ENCODE assay signal across 36 cellular contexts in the genomic region with DNA sequence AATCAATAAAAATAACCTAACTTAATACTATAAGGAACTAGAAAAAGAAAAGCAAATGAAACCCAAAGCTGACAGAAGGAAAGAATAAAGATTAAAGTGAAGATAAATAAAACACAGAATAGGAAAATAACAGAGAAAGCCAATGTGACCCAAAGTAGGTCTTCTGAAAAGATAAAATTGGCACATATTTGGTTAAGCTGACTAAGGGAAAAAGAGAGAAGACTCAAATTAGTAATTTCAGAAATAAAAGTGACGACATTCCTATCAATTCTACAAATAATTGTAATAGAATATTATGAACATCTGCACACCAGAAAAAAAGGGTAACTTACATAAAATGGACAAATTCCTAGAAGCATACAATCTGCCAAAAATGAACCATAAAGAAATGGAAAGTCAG.
"Had no signal": no experiment of that assay in that cellular context is flagged by ENCODE, and none has a peak within 500 bp of the region (broad histone marks: within the 10 kb centered on the region; RNA-seq: fewer than 3 reads in every experiment).

No MANE protein-coding gene starts in this region.

- H3K4me3 ChIP-seq: adrenal gland, body of pancreas, colonic mucosa, esophagus squamous epithelium, gastroesophageal sphincter had no signal

- H3K4me1 ChIP-seq: colonic mucosa had no signal

- H3K4me3 Mint-ChIP-seq: activated B cell treated with CpG ODN at 0.5 μM for 24 hours; activated CD4-positive, alpha-beta memory T cell treated with anti-CD3 and anti-CD28 coated beads for 36 hours; activated CD4-positive, alpha-beta T cell treated with anti-CD3 and anti-CD28 coated beads for 36 hours; activated CD4-positive, alpha-beta T cell treated with anti-CD3 and anti-CD28 coated beads, Interleukin-2, amount 10 ng/mL, durations not matched to agents 24 days and 14 days; activated CD8-positive, alpha-beta memory T cell treated with anti-CD3 and anti-CD28 coated beads, Interleukin-2, amount 10 ng/mL, durations not matched to agents 7 days and 5 days; activated CD8-positive, alpha-beta T cell treated with anti-CD3 and anti-CD28 coated beads, Interleukin-2, amount 10 ng/mL, durations not matched to agents 7 days and 5 days; activated naive CD4-positive, alpha-beta T cell treated with anti-CD3 and anti-CD28 coated beads for 36 hours; activated naive CD4-positive, alpha-beta T cell treated with anti-CD3 and anti-CD28 coated beads, Interleukin-2, amount 50 U/mL, for 24 hours; activated naive CD8-positive, alpha-beta T cell treated with anti-CD3 and anti-CD28 coated beads for 36 hours; activated naive CD8-positive, alpha-beta T cell treated with anti-CD3 and anti-CD28 coated beads, Interleukin-2, amount 50 U/mL, for 24 hours; activated T-helper 1 cell treated with anti-CD3 and anti-CD28 coated beads, Interleukin-12 subunit alpha, Interleukin-12 subunit beta, Interleukin-2, Interleukin-4 antibody, amounts not matched to agents 30 ng/mL and 10 ng/mL and 1 ng/mL, durations not matched to agents 14 hours and 24 hours and 36 hours; T-helper 17 cell; T-helper 2 cell treated with Interferon-gamma antibody and Interleukin-4, amounts not matched to agents 5 μg/mL and 100 μg/mL, for 36 hours had no signal

- H3K27me3 Mint-ChIP-seq: activated B cell treated with CpG ODN at 0.5 μM for 24 hours; activated CD4-positive, alpha-beta memory T cell treated with anti-CD3 and anti-CD28 coated beads for 36 hours; activated CD4-positive, alpha-beta T cell treated with anti-CD3 and anti-CD28 coated beads for 36 hours; activated CD4-positive, alpha-beta T cell treated with anti-CD3 and anti-CD28 coated beads, Interleukin-2, amount 10 ng/mL, durations not matched to agents 24 days and 14 days; activated CD8-positive, alpha-beta memory T cell treated with anti-CD3 and anti-CD28 coated beads, Interleukin-2, amount 10 ng/mL, durations not matched to agents 7 days and 5 days; activated naive CD4-positive, alpha-beta T cell treated with anti-CD3 and anti-CD28 coated beads, Interleukin-2, amount 50 U/mL, for 24 hours; activated naive CD8-positive, alpha-beta T cell treated with anti-CD3 and anti-CD28 coated beads for 36 hours; activated naive CD8-positive, alpha-beta T cell treated with anti-CD3 and anti-CD28 coated beads, Interleukin-2, amount 50 U/mL, for 24 hours; T-helper 17 cell had no signal

- H3K27ac Mint-ChIP-seq: activated B cell treated with CpG ODN at 0.5 μM for 24 hours; activated CD4-positive, alpha-beta memory T cell treated with anti-CD3 and anti-CD28 coated beads for 36 hours; activated CD4-positive, alpha-beta T cell treated with anti-CD3 and anti-CD28 coated beads for 36 hours; activated CD4-positive, alpha-beta T cell treated with anti-CD3 and anti-CD28 coated beads, Interleukin-2, amount 10 ng/mL, durations not matched to agents 24 days and 14 days; activated CD8-positive, alpha-beta memory T cell treated with anti-CD3 and anti-CD28 coated beads, Interleukin-2, amount 10 ng/mL, durations not matched to agents 7 days and 5 days; activated CD8-positive, alpha-beta T cell treated with anti-CD3 and anti-CD28 coated beads, Interleukin-2, amount 10 ng/mL, durations not matched to agents 7 days and 5 days; activated naive CD4-positive, alpha-beta T cell treated with anti-CD3 and anti-CD28 coated beads for 36 hours; activated naive CD8-positive, alpha-beta T cell treated with anti-CD3 and anti-CD28 coated beads for 36 hours; activated naive CD8-positive, alpha-beta T cell treated with anti-CD3 and anti-CD28 coated beads, Interleukin-2, amount 50 U/mL, for 24 hours; activated T-helper 1 cell treated with anti-CD3 and anti-CD28 coated beads, Interleukin-12 subunit alpha, Interleukin-12 subunit beta, Interleukin-2, Interleukin-4 antibody, amounts not matched to agents 30 ng/mL and 10 ng/mL and 1 ng/mL, durations not matched to agents 14 hours and 24 hours and 36 hours; activated T-helper 2 cell treated with anti-CD3 and anti-CD28 coated beads, Interferon-gamma antibody, Interleukin-2, Interleukin-4, amounts not matched to agents 10 μg/mL and 5 μg/mL and 100 μg/mL, durations not matched to agents 14 hours and 24 hours and 36 hours; T-helper 17 cell; T-helper 2 cell treated with Interferon-gamma antibody and Interleukin-4, amounts not matched to agents 5 μg/mL and 100 μg/mL, for 36 hours had no signal

- ATAC-seq: activated CD4-positive, alpha-beta T cell treated with anti-CD3 and anti-CD28 coated beads for 36 hours; activated CD4-positive, CD25-positive, alpha-beta regulatory T cell treated with anti-CD3 and anti-CD28 coated beads, Interleukin-2, amount 50 U/mL, for 24 hours; activated CD8-positive, alpha-beta memory T cell treated with anti-CD3 and anti-CD28 coated beads, Interleukin-2, amount 10 ng/mL, durations not matched to agents 7 days and 5 days; activated CD8-positive, alpha-beta T cell treated with anti-CD3 and anti-CD28 coated beads, Interleukin-2, amount 10 ng/mL, durations not matched to agents 7 days and 5 days; activated naive CD8-positive, alpha-beta T cell treated with anti-CD3 and anti-CD28 coated beads, Interleukin-2, amount 50 U/mL, for 24 hours; body of pancreas; gastroesophageal sphincter; T-helper 17 cell had no signal

- DNase-seq: activated B cell treated with CpG ODN at 0.5 μM for 24 hours; activated CD4-positive, alpha-beta memory T cell treated with anti-CD3 and anti-CD28 coated beads for 36 hours; activated CD4-positive, alpha-beta T cell treated with anti-CD3 and anti-CD28 coated beads for 36 hours; activated CD4-positive, alpha-beta T cell treated with anti-CD3 and anti-CD28 coated beads, Interleukin-2, amount 10 ng/mL, durations not matched to agents 24 days and 14 days; activated CD8-positive, alpha-beta memory T cell treated with anti-CD3 and anti-CD28 coated beads, Interleukin-2, amount 10 ng/mL, durations not matched to agents 7 days and 5 days; activated CD8-positive, alpha-beta memory T cell treated with anti-CD3 and anti-CD28 coated beads, Interleukin-2, amount 50 U/mL, for 4 hours; activated CD8-positive, alpha-beta T cell treated with anti-CD3 and anti-CD28 coated beads, Interleukin-2, amount 10 ng/mL, durations not matched to agents 7 days and 5 days; activated effector memory CD4-positive, alpha-beta T cell treated with anti-CD3 and anti-CD28 coated beads, Interleukin-2, amount 50 U/mL, for 16 hours; activated naive CD4-positive, alpha-beta T cell treated with anti-CD3 and anti-CD28 coated beads for 36 hours; activated naive CD8-positive, alpha-beta T cell treated with anti-CD3 and anti-CD28 coated beads for 36 hours; activated naive CD8-positive, alpha-beta T cell treated with anti-CD3 and anti-CD28 coated beads, Interleukin-2, amount 50 U/mL, for 24 hours; activated T-cell treated with anti-CD3 and anti-CD28 coated beads, Interleukin-2, amount 50 U/mL, for 1 hour; activated T-cell treated with anti-CD3 and anti-CD28 coated beads, Interleukin-2, amount 50 U/mL, for 48 hours; adrenal gland; amygdala; aorta; body of pancreas; caudate nucleus; cerebellar nuclear complex; colonic mucosa; effector CD8-positive, alpha-beta T cell; esophagus squamous epithelium; foreskin melanocyte; T-helper 1 cell; T-helper 17 cell; T1000; WERI-Rb-1 had no signal

- H3K36me3 ChIP-seq: adrenal gland, colonic mucosa, esophagus squamous epithelium, gastroesophageal sphincter, WERI-Rb-1 had no signal

- H3K27me3 ChIP-seq: adrenal gland, body of pancreas, colonic mucosa, esophagus squamous epithelium, gastroesophageal sphincter had no signal

- H3K9me3 ChIP-seq: adrenal gland, colonic mucosa, gastroesophageal sphincter had no signal

- FAIRE-seq: endometrium, endothelial cell of umbilical vein had no signal

- H3K27ac ChIP-seq: adrenal gland, body of pancreas, colonic mucosa, epithelial cell of prostate, esophagus squamous epithelium, gastroesophageal sphincter, WERI-Rb-1 had no signal
